In genomic region chr2:119751706-119752105, GRCh38 we compare ENCODE assay signal across 1 cellular context.
TF ChIP-seq lines count a peak whose summit lies in the region.

No MANE protein-coding gene starts in this region.

TF ChIP-seq in K562, 482 proteins besides CTCF, POLR2A, EP300 and RAD21 (continued from another document):
- TF ChIP-seq FOXO4 (CRISPR knock-in tag; IDR thresholded peaks at IDR 0.05) (no peak), RCOR1 (IDR thresholded peaks at IDR 0.05; ENCODE audit: borderline replicate concordance in 1 of 2, low read depth in 2 of 2, low read length in 2 of 2) (peak in 1 of 2 experiments; percentile 58; a peak in 1 of 4 replicates)
